Comparison of ENCODE assay signal across 9 cellular contexts in genomic region chr16:31427441-31428276, GRCh38. TPM values are rescaled to one million over a fixed set of nuclear protein-coding genes. Genes with fewer than 3 reads are reported as not detected.
A peak's percentile ranks its signal among the peaks of the same experiment; 100 is the strongest.
DNase-seq lines count a peak whose midpoint lies in the region; ATAC-seq and TF ChIP-seq lines count a peak whose summit lies in the region.
"Had no signal": no experiment of that assay in that cellular context is flagged by ENCODE, and none has a peak within 500 bp of the region (broad histone marks: within the 10 kb centered on the region; RNA-seq: fewer than 3 reads in every experiment).

No MANE protein-coding gene starts in this region.

- no peak overlapping the region for H3K27ac Mint-ChIP-seq in Calu3 (ENCODE audit: unreplicated experiment)

- H3K4me3 Mint-ChIP-seq in Calu3 (ENCODE audit: low read depth, unreplicated experiment) = no peak overlapping the region

- peaks cover 2% of the 10 kb centered on the region for H3K9me3 Mint-ChIP-seq in Calu3 (ENCODE audit: low read depth, unreplicated experiment)

- H3K4me3 ChIP-seq in choroid plexus epithelial cell (ENCODE audit: low read depth, low read length) = peak overlapping the region; percentile 29

- peaks cover 68% of the 10 kb centered on the region for H3K27me3 Mint-ChIP-seq in Calu3 (ENCODE audit: unreplicated experiment)

- intact Hi-C loops in Calu3 (cut with micrococcal nuclease; ENCODE audit: unreplicated experiment) = no loop called here

- peaks cover 9% of the 10 kb centered on the region for H3K36me3 Mint-ChIP-seq in Calu3 (ENCODE audit: insufficient read depth, unreplicated experiment)

- CTCF ChIA-PET in Calu3 (lab: Charles Lee) = no interaction called here

- TF ChIP-seq CTCF in Calu3 (IDR thresholded peaks at IDR 0.05; ENCODE audit: unreplicated experiment) (no peak), choroid plexus epithelial cell (conservative IDR thresholded peaks at IDR 0.05; ENCODE audit: low read depth, low read length) (no peak)

- DNase-seq in Calu3 (peak; percentile 18), choroid plexus epithelial cell (ENCODE audit: low read depth) (peak; percentile 29), medulla oblongata (ENCODE audit: extremely low spot score) (peak; percentile 71), GM19238 (ENCODE audit: insufficient read length, low spot score) (no peak)
- DNase-seq in activated CD4-positive, alpha-beta T cell treated with anti-CD3 and anti-CD28 coated beads for 48 hours = peak; percentile 73
- peak; percentile 39 for DNase-seq in stimulated activated CD8-positive, alpha-beta memory T cell treated with anti-CD3 and anti-CD28 coated beads, Interleukin-15, amount 100 ng/mL, for 24 hours (ENCODE audit: low read depth)

- ATAC-seq in HG03108 (IDR thresholded peaks at IDR 0.05; ENCODE audit: unreplicated experiment) (no peak), GM19455 (IDR thresholded peaks at IDR 0.05; ENCODE audit: unreplicated experiment) (no peak)

- no TSS peak for BruUV-seq in Calu3 (replicated peaks; lab: Mats Ljungman, UMichigan)

- no peaks in the 10 kb centered on the region for H3K4me1 Mint-ChIP-seq in Calu3 (ENCODE audit: low read depth, unreplicated experiment)

RNA-seq across cellular contexts. Expression of gene COX6A2, which starts 0.5 kb away (rescaled TPM):
- total RNA-seq in Calu3 (2022) = not detected in 2 replicates
- total RNA-seq: fibroblast of lung had no signal

RNA-seq across cellular contexts. Expression of gene ZNF843, which starts 14.9 kb away (rescaled TPM):
- 0.17 TPM in 1 of 2 replicates, not detected in the other for total RNA-seq in Calu3 (2022)

RNA-seq across cellular contexts. Expression of gene ARMC5, which starts 31.6 kb away (rescaled TPM):
- total RNA-seq in Calu3 (2022) = 13.2 and 13.6 TPM in 2 replicates

RNA-seq across cellular contexts. Expression of gene ITGAD, which starts 34.5 kb away (rescaled TPM):
- not detected in 2 replicates for total RNA-seq in Calu3 (2022)
- total RNA-seq: fibroblast of lung had no signal

RNA-seq across cellular contexts. Expression of gene TGFB1I1, which starts 44.3 kb away (rescaled TPM):
- 14.5 and 18.7 TPM in 2 replicates for total RNA-seq in Calu3 (2022)
